ENCODE assay signal across 13 cellular contexts in the genomic region with DNA sequence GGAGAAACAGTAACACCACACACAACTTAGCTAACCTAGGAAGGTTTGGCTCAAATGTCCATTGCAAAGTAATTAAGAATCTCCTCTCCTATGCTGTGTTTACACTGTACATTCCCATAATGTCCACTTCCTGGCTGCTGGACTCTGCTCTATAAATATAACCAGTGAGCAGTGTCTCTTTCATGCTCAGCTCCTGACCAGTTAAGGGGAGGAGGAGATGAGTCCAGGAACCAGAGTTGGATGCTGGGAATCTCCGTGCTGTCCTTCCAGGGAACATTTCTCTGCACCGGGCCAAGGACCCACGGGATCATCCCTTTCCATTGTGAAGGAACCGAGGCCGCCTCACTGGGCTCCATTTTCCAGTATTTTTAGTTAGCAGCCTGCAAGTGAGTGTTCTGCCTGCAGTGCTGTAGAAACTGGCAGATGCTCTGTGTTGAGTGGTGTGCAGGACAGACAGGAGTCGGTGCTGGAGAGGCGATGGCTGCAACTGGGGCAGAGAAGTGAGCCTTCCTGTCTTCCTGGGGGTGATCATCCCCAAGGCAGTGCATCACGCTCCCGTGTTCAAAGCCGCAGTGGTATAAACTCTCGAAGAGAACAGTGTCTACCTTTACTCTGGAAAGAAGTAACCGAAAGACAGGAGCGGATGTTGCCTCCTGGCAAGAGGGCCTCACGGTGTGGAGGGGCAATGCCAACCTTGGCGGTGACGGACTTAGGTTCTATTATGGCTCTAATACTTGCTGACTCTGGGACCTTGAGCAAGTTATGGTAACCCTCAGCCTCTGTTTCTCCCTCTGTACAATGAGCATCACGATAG.
DNase-seq lines count a peak whose midpoint lies in the region; ATAC-seq, FAIRE-seq and TF ChIP-seq lines count a peak whose summit lies in the region.
"Had no signal": no experiment of that assay in that cellular context is flagged by ENCODE, and none has a peak within 500 bp of the region (broad histone marks: within the 10 kb centered on the region; RNA-seq: fewer than 3 reads in every experiment).

No MANE protein-coding gene starts in this region.

- H3K36me3 ChIP-seq in HepG2 (replicated peaks in 1 of 2; ENCODE audit: control insufficient read depth in 1 of 2, insufficient read depth in 2 of 2, low read length in 2 of 2) (no peaks in the 10 kb centered on the region), gastrocnemius medialis (no peaks in the 10 kb centered on the region)
- H3K36me3 ChIP-seq: BE2C, thoracic aorta had no signal

- DNase-seq in AG08396 (ENCODE audit: low spot score): peak; percentile 56
- no peak for DNase-seq in chondrocyte (ENCODE audit: low spot score)
- peak; percentile 92 for DNase-seq in HepG2 (ENCODE audit: low spot score)
- DNase-seq in gastrocnemius medialis: no peak
- DNase-seq: activated CD8-positive, alpha-beta T cell treated with anti-CD3 and anti-CD28 coated beads, Interleukin-2, amount 10 ng/mL, durations not matched to agents 7 days and 5 days; BE2C; occipital lobe had no signal

- POLR2A ChIA-PET in HepG2 (lab: Yijun Ruan, JAX): no interaction called here

- in situ Hi-C loops in HepG2 (cut with HindIII; ENCODE audit: extremely low pct_ligation_motif_present, low pct_unique_long_range_greater_than_20kb): no loop called here
- in situ Hi-C loops in gastrocnemius medialis (cut with MboI; ENCODE audit: low sequenced_read_pairs in 4 of 4): no loop called here

- H3K9me3 ChIP-seq in HepG2 (ENCODE audit: low read length) (no peaks in the 10 kb centered on the region), gastrocnemius medialis (no peaks in the 10 kb centered on the region)
- H3K9me3 ChIP-seq: BE2C, thoracic aorta had no signal

- H3K9ac ChIP-seq in HepG2 (ENCODE audit: insufficient read depth, low read depth, low read length): peak overlapping the region; percentile 52

- H3K4me3 ChIP-seq in HepG2 (replicated peaks in 1 of 3; ENCODE audit: insufficient read depth in 1 of 3, low read depth in 2 of 3, low read length in 3 of 3) (peak overlapping the region in 1 of 3 experiments; percentile 47; a peak in 2 of 6 replicates), gastrocnemius medialis (no peak overlapping the region)
- H3K4me3 ChIP-seq: thoracic aorta had no signal

- H3K27ac Mint-ChIP-seq in IgD-negative memory B cell (peak overlapping the region; percentile 83 to 96 (median 91)), chondrocyte (ENCODE audit: unreplicated experiment) (peak overlapping the region; percentile 81)
- H3K27ac Mint-ChIP-seq: activated CD8-positive, alpha-beta T cell treated with anti-CD3 and anti-CD28 coated beads, Interleukin-2, amount 10 ng/mL, durations not matched to agents 7 days and 5 days had no signal

- H3K36me3 Mint-ChIP-seq in IgD-negative memory B cell (peaks cover 2% of the 10 kb centered on the region), chondrocyte (ENCODE audit: low read depth) (no peaks in the 10 kb centered on the region)

- H3K9me3 Mint-ChIP-seq in IgD-negative memory B cell (no peaks in the 10 kb centered on the region), chondrocyte (ENCODE audit: low read depth) (no peaks in the 10 kb centered on the region)

- TF ChIP-seq EP300 in HepG2 (IDR thresholded peaks at IDR 0.05; ENCODE audit: low read depth in 2 of 2, low read length in 2 of 2): peak in 1 of 2 experiments; percentile 91; a peak in 2 of 4 replicates
- TF ChIP-seq EP300 in HepG2 (CRISPR knock-in tag; IDR thresholded peaks at IDR 0.05; ENCODE audit: borderline replicate concordance): peak; percentile 83

- H3K4me1 Mint-ChIP-seq in IgD-negative memory B cell (peaks cover 26 to 56% (median 30%) of the 10 kb centered on the region in 3 donors), chondrocyte (ENCODE audit: low read depth) (peaks cover 71% of the 10 kb centered on the region)

- TF ChIP-seq RAD21 in HepG2 (CRISPR knock-in tag; IDR thresholded peaks at IDR 0.05): peak; percentile 24; the same call in 1 of the 2 replicates

- ATAC-seq in HepG2 (peak; percentile 98), gastrocnemius medialis (no peak), GM21526 (IDR thresholded peaks at IDR 0.05; ENCODE audit: low FRiP score, unreplicated experiment) (no peak), GM19035 (IDR thresholded peaks at IDR 0.05; ENCODE audit: unreplicated experiment) (no peak), HG03280 (IDR thresholded peaks at IDR 0.05; ENCODE audit: unreplicated experiment) (no peak)
- ATAC-seq: activated CD8-positive, alpha-beta T cell treated with anti-CD3 and anti-CD28 coated beads, Interleukin-2, amount 10 ng/mL, durations not matched to agents 7 days and 5 days had no signal

- H3K79me2 ChIP-seq in HepG2 (ENCODE audit: insufficient read depth, low read length): no peaks in the 10 kb centered on the region

- peak overlapping the region; percentile 74 for H3K27ac ChIP-seq in HepG2 (ENCODE audit: extremely low read length, insufficient read depth, low read length)
- peak overlapping the region in 1 of 4 donors; percentile 28 for H3K27ac ChIP-seq in gastrocnemius medialis
- H3K27ac ChIP-seq: thoracic aorta had no signal

- H3K27me3 ChIP-seq in HepG2 (ENCODE audit: control insufficient read depth in 1 of 2, insufficient read depth in 2 of 2, low read length in 2 of 2) (no peaks in the 10 kb centered on the region; a peak in 1 of 5 replicates), gastrocnemius medialis (no peaks in the 10 kb centered on the region)
- H3K27me3 ChIP-seq: BE2C had no signal

- FAIRE-seq in HepG2 (lab: Jason Lieb, UNC): peak; percentile 90
- FAIRE-seq: islet of Langerhans had no signal

- no peaks in the 10 kb centered on the region for H4K20me1 ChIP-seq in HepG2 (ENCODE audit: insufficient read depth, low read length)

- H3K27me3 Mint-ChIP-seq in IgD-negative memory B cell (peaks cover 3% of the 10 kb centered on the region), chondrocyte (ENCODE audit: low read depth) (no peaks in the 10 kb centered on the region)

- WGBS in HepG2 (ENCODE audit: low lambda C conversion rate): 49% methylated on average over 16 of the region's 17 CpGs

- CTCF ChIA-PET in HepG2 (lab: Yijun Ruan, JAX; ENCODE audit: low intra/inter-chr PET ratio, low total read pairs): no interaction called here

- no TSS peak for BruUV-seq in HepG2 (replicated peaks; lab: Mats Ljungman, UMichigan)

- H3K4me3 Mint-ChIP-seq in IgD-negative memory B cell (peak overlapping the region in 3 of 4 donors; percentile 44 to 83 (median 81)), chondrocyte (ENCODE audit: unreplicated experiment) (peak overlapping the region; percentile 22)
- H3K4me3 Mint-ChIP-seq: activated CD8-positive, alpha-beta T cell treated with anti-CD3 and anti-CD28 coated beads, Interleukin-2, amount 10 ng/mL, durations not matched to agents 7 days and 5 days had no signal

- H2AFZ ChIP-seq in HepG2 (ENCODE audit: low read length): peak overlapping the region; percentile 7

- no peak for TF ChIP-seq POLR2A in HepG2 (IDR thresholded peaks at IDR 0.05; ENCODE audit: insufficient read depth in 1 of 2, low read depth in 2 of 2, low read length in 2 of 2)
- no peak for TF ChIP-seq POLR2A in gastrocnemius medialis (IDR thresholded peaks at IDR 0.05)

- H3K4me1 ChIP-seq in HepG2 (ENCODE audit: insufficient read depth, low read length) (peaks cover 97% of the 10 kb centered on the region), gastrocnemius medialis (no peaks in the 10 kb centered on the region)
- H3K4me1 ChIP-seq: BE2C had no signal

- peak overlapping the region; percentile 65 for H3K4me2 ChIP-seq in HepG2 (ENCODE audit: low read depth, low read length)

- TF ChIP-seq CTCF in chondrocyte (IDR thresholded peaks at IDR 0.05) (no peak), HepG2 (CRISPR knock-in tag; IDR thresholded peaks at IDR 0.05) (no peak), gastrocnemius medialis (IDR thresholded peaks at IDR 0.05 in 4 of 5, conservative IDR thresholded peaks at IDR 0.05 in 1 of 5) (no peak)

- intact Hi-C loops in HepG2 (cut with micrococcal nuclease; ENCODE audit: unreplicated experiment) (no loop called here), gastrocnemius medialis (cut with DNase I; ENCODE audit: low total_unique reads) (no loop called here)

TF ChIP-seq in HepG2, 621 proteins besides CTCF, POLR2A, EP300 and RAD21 (continues in another document):
- no peak for TF ChIP-seq ZNF224 (CRISPR knock-in tag; IDR thresholded peaks at IDR 0.05)
- TF ChIP-seq, protein P1, sequence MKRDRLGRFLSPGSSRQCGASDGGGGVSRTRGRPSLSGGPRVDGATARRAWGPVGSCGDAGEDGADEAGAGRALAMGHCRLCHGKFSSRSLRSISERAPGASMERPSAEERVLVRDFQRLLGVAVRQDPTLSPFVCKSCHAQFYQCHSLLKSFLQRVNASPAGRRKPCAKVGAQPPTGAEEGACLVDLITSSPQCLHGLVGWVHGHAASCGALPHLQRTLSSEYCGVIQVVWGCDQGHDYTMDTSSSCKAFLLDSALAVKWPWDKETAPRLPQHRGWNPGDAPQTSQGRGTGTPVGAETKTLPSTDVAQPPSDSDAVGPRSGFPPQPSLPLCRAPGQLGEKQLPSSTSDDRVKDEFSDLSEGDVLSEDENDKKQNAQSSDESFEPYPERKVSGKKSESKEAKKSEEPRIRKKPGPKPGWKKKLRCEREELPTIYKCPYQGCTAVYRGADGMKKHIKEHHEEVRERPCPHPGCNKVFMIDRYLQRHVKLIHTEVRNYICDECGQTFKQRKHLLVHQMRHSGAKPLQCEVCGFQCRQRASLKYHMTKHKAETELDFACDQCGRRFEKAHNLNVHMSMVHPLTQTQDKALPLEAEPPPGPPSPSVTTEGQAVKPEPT (CRISPR knock-in tag; IDR thresholded peaks at IDR 0.05; ENCODE audit: low read depth): 0 out of 2 replicates have a peak, but pooled peaks have one; percentile 45
- no peak for TF ChIP-seq SCMH1 (CRISPR knock-in tag; IDR thresholded peaks at IDR 0.05; ENCODE audit: borderline replicate concordance)
- 0 out of 2 replicates have a peak, but pooled peaks have one; percentile 30 for TF ChIP-seq ZNF598 (CRISPR knock-in tag; IDR thresholded peaks at IDR 0.05; ENCODE audit: borderline replicate concordance)
- TF ChIP-seq CCAR2 (optimal IDR thresholded peaks at IDR 0.05; ENCODE audit: low read depth, low read length): no peak
- TF ChIP-seq, protein P2, sequence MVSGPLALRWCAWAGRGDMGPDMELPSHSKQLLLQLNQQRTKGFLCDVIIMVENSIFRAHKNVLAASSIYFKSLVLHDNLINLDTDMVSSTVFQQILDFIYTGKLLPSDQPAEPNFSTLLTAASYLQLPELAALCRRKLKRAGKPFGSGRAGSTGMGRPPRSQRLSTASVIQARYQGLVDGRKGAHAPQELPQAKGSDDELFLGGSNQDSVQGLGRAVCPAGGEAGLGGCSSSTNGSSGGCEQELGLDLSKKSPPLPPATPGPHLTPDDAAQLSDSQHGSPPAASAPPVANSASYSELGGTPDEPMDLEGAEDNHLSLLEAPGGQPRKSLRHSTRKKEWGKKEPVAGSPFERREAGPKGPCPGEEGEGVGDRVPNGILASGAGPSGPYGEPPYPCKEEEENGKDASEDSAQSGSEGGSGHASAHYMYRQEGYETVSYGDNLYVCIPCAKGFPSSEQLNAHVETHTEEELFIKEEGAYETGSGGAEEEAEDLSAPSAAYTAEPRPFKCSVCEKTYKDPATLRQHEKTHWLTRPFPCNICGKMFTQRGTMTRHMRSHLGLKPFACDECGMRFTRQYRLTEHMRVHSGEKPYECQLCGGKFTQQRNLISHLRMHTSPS (CRISPR knock-in tag; IDR thresholded peaks at IDR 0.05; ENCODE audit: low read depth): no peak
- TF ChIP-seq ZNF160 (CRISPR knock-in tag; IDR thresholded peaks at IDR 0.05): no peak
- TF ChIP-seq POGZ (CRISPR knock-in tag; IDR thresholded peaks at IDR 0.05): peak; percentile 60

Comparison
In these comparisons a context has a peak if more than half of its experiments do, and no peak if none do; other contexts are left out.
1. DNase-seq: peak in AG08396 (single experiment) and HepG2 (single experiment); none in chondrocyte (single experiment) and gastrocnemius medialis (0 of 2).